In genomic region chr1:29396438-29397255, GRCh38 we compare ENCODE assay signal across 1 cellular context.
TF ChIP-seq lines count a peak whose summit lies in the region.

No MANE protein-coding gene starts in this region.

TF ChIP-seq in SK-N-SH treated with all-trans-retinoic acid at 6 μM for 48 hours, 23 proteins besides CTCF, POLR2A, EP300 and RAD21 (continued from another document):
- TF ChIP-seq PATZ1 (CRISPR knock-in tag; IDR thresholded peaks at IDR 0.05; ENCODE audit: borderline replicate concordance) = no peak
- no peak for TF ChIP-seq RARB (CRISPR knock-in tag; IDR thresholded peaks at IDR 0.05)
- TF ChIP-seq TSHZ2 (CRISPR knock-in tag; IDR thresholded peaks at IDR 0.05) = no peak
- TF ChIP-seq ISL1 (CRISPR knock-in tag; IDR thresholded peaks at IDR 0.05) = no peak
TF ChIP-seq in SK-N-SH treated with all-trans-retinoic acid at 6 μM for 48 hours: peak in this region for 0.
